ENCODE assay signal across 1 cellular context in the genomic region with DNA sequence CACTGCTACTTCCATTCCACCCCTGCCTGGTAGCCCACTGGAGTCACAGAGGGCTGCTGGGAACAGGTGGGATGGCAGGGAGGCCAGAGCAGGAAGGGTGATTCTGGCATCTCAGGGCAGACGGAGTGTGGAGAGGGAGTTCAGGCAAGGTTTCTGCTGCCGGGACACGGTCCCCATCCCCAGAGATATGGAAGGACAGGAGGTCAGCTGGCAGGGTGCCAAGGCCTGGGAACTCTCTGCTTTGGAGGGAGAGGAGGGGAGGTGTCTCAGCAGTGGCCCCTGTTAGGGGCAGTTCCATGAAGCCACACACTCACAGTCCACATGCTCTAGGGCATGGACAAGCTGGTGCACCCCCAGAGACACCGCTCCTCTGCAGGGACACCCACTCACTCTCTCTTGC.
TF ChIP-seq lines count a peak whose summit lies in the region.

No MANE protein-coding gene starts in this region.

TF ChIP-seq in HEK293, 187 proteins besides CTCF, POLR2A, EP300 and RAD21 (continued from another document):
- TF ChIP-seq ZBTB11 (tag by site-specific recombination; conservative IDR thresholded peaks at IDR 0.05; ENCODE audit: low read depth) = no peak
- no peak for TF ChIP-seq ZNF791 (tag by site-specific recombination; IDR thresholded peaks at IDR 0.05)
- no peak for TF ChIP-seq HOXD13 (CRISPR knock-in tag; IDR thresholded peaks at IDR 0.05; ENCODE audit: borderline replicate concordance)
- no peak for TF ChIP-seq ZNF558 (tag by site-specific recombination; IDR thresholded peaks at IDR 0.05)
- TF ChIP-seq KLF16 (tag by site-specific recombination; IDR thresholded peaks at IDR 0.05) = no peak
- TF ChIP-seq ZNF354C (tag by site-specific recombination; IDR thresholded peaks at IDR 0.05; ENCODE audit: borderline replicate concordance, low read depth) = no peak
- no peak for TF ChIP-seq KLF8 (tag by site-specific recombination; IDR thresholded peaks at IDR 0.05)
- TF ChIP-seq ZNF292 (tag by site-specific recombination; IDR thresholded peaks at IDR 0.05; ENCODE audit: borderline replicate concordance, low read depth) = no peak
- TF ChIP-seq TSHZ1 (tag by site-specific recombination; IDR thresholded peaks at IDR 0.05; ENCODE audit: borderline replicate concordance) = no peak
- TF ChIP-seq ZNF473 (tag by site-specific recombination; IDR thresholded peaks at IDR 0.05) = peak; percentile 78; the same call in 1 of the 2 replicates
- TF ChIP-seq BCL11A (tag by site-specific recombination; IDR thresholded peaks at IDR 0.05; ENCODE audit: low read depth) = no peak
- no peak for TF ChIP-seq ZNF133 (tag by site-specific recombination; IDR thresholded peaks at IDR 0.05)
- no peak for TF ChIP-seq ZNF302 (tag by site-specific recombination; IDR thresholded peaks at IDR 0.05; ENCODE audit: low read depth)
- TF ChIP-seq ZNF654 (tag by site-specific recombination; IDR thresholded peaks at IDR 0.05; ENCODE audit: low read depth) = no peak
- TF ChIP-seq, protein P1, sequence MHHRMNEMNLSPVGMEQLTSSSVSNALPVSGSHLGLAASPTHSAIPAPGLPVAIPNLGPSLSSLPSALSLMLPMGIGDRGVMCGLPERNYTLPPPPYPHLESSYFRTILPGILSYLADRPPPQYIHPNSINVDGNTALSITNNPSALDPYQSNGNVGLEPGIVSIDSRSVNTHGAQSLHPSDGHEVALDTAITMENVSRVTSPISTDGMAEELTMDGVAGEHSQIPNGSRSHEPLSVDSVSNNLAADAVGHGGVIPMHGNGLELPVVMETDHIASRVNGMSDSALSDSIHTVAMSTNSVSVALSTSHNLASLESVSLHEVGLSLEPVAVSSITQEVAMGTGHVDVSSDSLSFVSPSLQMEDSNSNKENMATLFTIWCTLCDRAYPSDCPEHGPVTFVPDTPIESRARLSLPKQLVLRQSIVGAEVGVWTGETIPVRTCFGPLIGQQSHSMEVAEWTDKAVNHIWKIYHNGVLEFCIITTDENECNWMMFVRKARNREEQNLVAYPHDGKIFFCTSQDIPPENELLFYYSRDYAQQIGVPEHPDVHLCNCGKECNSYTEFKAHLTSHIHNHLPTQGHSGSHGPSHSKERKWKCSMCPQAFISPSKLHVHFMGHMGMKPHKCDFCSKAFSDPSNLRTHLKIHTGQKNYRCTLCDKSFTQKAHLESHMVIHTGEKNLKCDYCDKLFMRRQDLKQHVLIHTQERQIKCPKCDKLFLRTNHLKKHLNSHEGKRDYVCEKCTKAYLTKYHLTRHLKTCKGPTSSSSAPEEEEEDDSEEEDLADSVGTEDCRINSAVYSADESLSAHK (tag by site-specific recombination; IDR thresholded peaks at IDR 0.05) = no peak
- TF ChIP-seq, protein P2, sequence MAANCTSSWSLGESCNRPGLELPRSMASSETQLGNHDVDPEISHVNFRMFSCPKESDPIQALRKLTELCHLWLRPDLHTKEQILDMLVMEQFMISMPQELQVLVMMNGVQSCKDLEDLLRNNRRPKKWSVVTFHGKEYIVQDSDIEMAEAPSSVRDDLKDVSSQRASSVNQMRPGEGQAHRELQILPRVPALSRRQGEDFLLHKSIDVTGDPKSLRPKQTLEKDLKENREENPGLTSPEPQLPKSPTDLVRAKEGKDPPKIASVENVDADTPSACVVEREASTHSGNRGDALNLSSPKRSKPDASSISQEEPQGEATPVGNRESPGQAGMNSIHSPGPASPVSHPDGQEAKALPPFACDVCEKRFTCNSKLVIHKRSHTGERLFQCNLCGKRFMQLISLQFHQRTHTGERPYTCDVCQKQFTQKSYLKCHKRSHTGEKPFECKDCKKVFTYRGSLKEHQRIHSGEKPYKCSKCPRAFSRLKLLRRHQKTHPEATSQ (tag by site-specific recombination; IDR thresholded peaks at IDR 0.05) = no peak
- TF ChIP-seq ZNF571 (tag by site-specific recombination; IDR thresholded peaks at IDR 0.05) = 0 out of 2 replicates have a peak, but pooled peaks have one; percentile 67
